ENCODE assay signal across 20 cellular contexts in genomic region chr19:9671654-9672053, GRCh38. TPM values are rescaled to one million over a fixed set of nuclear protein-coding genes. Genes with fewer than 3 reads are reported as not detected.
A peak's percentile ranks its signal among the peaks of the same experiment; 100 is the strongest.
DNase-seq lines count a peak whose midpoint lies in the region; ATAC-seq and TF ChIP-seq lines count a peak whose summit lies in the region.
"Had no signal": no experiment of that assay in that cellular context is flagged by ENCODE, and none has a peak within 500 bp of the region (broad histone marks: within the 10 kb centered on the region; RNA-seq: fewer than 3 reads in every experiment).

No MANE protein-coding gene starts in this region.

- no peak for DNase-seq in stimulated activated naive CD8-positive, alpha-beta T cell treated with anti-CD3 and anti-CD28 coated beads, Interleukin-15, Interleukin-2, amounts not matched to agents 100 U/mL and 50 U/mL, for 24 hours
- DNase-seq in OCI-M1 (lab: John Stamatoyannopoulos, UW) (peak; percentile 51), epithelial cell of prostate (ENCODE audit: low read depth, low spot score) (no peak), SW 1271 (lab: John Stamatoyannopoulos, UW) (no peak), GM20000 (ENCODE audit: low spot score) (no peak), mesenteric fat pad (ENCODE audit: low spot score) (no peak)
- no peak for DNase-seq in naive thymus-derived CD4-positive, alpha-beta T cell
- DNase-seq: activated CD4-positive, alpha-beta T cell treated with anti-CD3 and anti-CD28 coated beads for 4 hours; central memory CD4-positive, alpha-beta T cell; H9; lower lobe of right lung; NCI-H1105 treated with DMSO at 0.1 percent for 48 hours; NCI-H69; ovary had no signal

- H3K9me3 Mint-ChIP-seq in stimulated activated naive CD8-positive, alpha-beta T cell treated with anti-CD3 and anti-CD28 coated beads, Interleukin-15, Interleukin-2, amounts not matched to agents 100 ng/mL and 50 ng/mL, for 24 hours = peaks cover 47% of the 10 kb centered on the region
- peaks cover 15 to 83% (median 62%) of the 10 kb centered on the region in 11 donors for H3K9me3 Mint-ChIP-seq in naive thymus-derived CD4-positive, alpha-beta T cell

- peak overlapping the region; percentile 100 for H3K27ac ChIP-seq in epithelial cell of prostate
- H3K27ac ChIP-seq in naive thymus-derived CD4-positive, alpha-beta T cell (ENCODE audit: low read depth, low read length) = no peak overlapping the region
- H3K27ac ChIP-seq: lower lobe of right lung, ovary, vagina had no signal

- H3K36me3 ChIP-seq in naive thymus-derived CD4-positive, alpha-beta T cell (ENCODE audit: control insufficient read depth in 2 of 3, insufficient read depth in 3 of 3, low read length in 3 of 3) = peaks cover 4 to 35% (median 4%) of the 10 kb centered on the region in 3 experiments
- H3K36me3 ChIP-seq: lower lobe of right lung, ovary had no signal

- no peak for ATAC-seq in stimulated activated naive CD8-positive, alpha-beta T cell treated with anti-CD3 and anti-CD28 coated beads, Interleukin-15, Interleukin-2, amounts not matched to agents 100 U/mL and 50 U/mL, for 24 hours
- ATAC-seq in naive thymus-derived CD4-positive, alpha-beta T cell = no peak
- ATAC-seq: lower lobe of right lung, Panc1, sciatic nerve, SK-N-SH treated with all-trans-retinoic acid at 6 μM for 48 hours had no signal

- peaks cover 0 to 58% (median 10%) of the 10 kb centered on the region in 3 experiments for H3K9me3 ChIP-seq in naive thymus-derived CD4-positive, alpha-beta T cell (ENCODE audit: control insufficient read depth in 2 of 3, low read length in 3 of 3)

- H3K36me3 Mint-ChIP-seq in stimulated activated naive CD8-positive, alpha-beta T cell treated with anti-CD3 and anti-CD28 coated beads, Interleukin-15, Interleukin-2, amounts not matched to agents 100 ng/mL and 50 ng/mL, for 24 hours (ENCODE audit: low read depth) = peaks cover 83% of the 10 kb centered on the region
- H3K36me3 Mint-ChIP-seq in naive thymus-derived CD4-positive, alpha-beta T cell = peaks cover 45 to 72% (median 67%) of the 10 kb centered on the region in 5 donors

- POLR2A ChIA-PET in naive thymus-derived CD4-positive, alpha-beta T cell (lab: Charles Lee) = interaction anchor here (0.6 kb wide), 1 partner anchor 124 kb away, joined by 3 read pairs; no protein-coding TSS in a partner anchor

- H3K4me1 Mint-ChIP-seq in stimulated activated naive CD8-positive, alpha-beta T cell treated with anti-CD3 and anti-CD28 coated beads, Interleukin-15, Interleukin-2, amounts not matched to agents 100 ng/mL and 50 ng/mL, for 24 hours (ENCODE audit: low read depth) = peaks cover 48% of the 10 kb centered on the region
- H3K4me1 Mint-ChIP-seq in naive thymus-derived CD4-positive, alpha-beta T cell = peaks cover 11 to 54% (median 43%) of the 10 kb centered on the region in 7 donors

- no peaks in the 10 kb centered on the region for H3K27me3 Mint-ChIP-seq in stimulated activated naive CD8-positive, alpha-beta T cell treated with anti-CD3 and anti-CD28 coated beads, Interleukin-15, Interleukin-2, amounts not matched to agents 100 ng/mL and 50 ng/mL, for 24 hours
- H3K27me3 Mint-ChIP-seq in naive thymus-derived CD4-positive, alpha-beta T cell = no peaks in the 10 kb centered on the region
- H3K27me3 Mint-ChIP-seq: IgD-negative memory B cell had no signal

- peak overlapping the region; percentile 35 for H3K4me3 Mint-ChIP-seq in stimulated activated naive CD8-positive, alpha-beta T cell treated with anti-CD3 and anti-CD28 coated beads, Interleukin-15, Interleukin-2, amounts not matched to agents 100 ng/mL and 50 ng/mL, for 24 hours
- H3K4me3 Mint-ChIP-seq in naive thymus-derived CD4-positive, alpha-beta T cell = peak overlapping the region in 5 of 10 donors; percentile 9 to 62 (median 34)
- H3K4me3 Mint-ChIP-seq: H9 had no signal

- no peak for TF ChIP-seq CTCF in GM20000 (IDR thresholded peaks at IDR 0.05; ENCODE audit: extremely low read depth, missing control alignments)

- peaks cover 0 to 8% of the 10 kb centered on the region in 2 donors for H3K4me1 ChIP-seq in naive thymus-derived CD4-positive, alpha-beta T cell (ENCODE audit: control insufficient read depth in 2 of 2, insufficient read depth in 2 of 2, low read length in 2 of 2)

- intact Hi-C loops in naive thymus-derived CD4-positive, alpha-beta T cell (cut with micrococcal nuclease) = no loop called here

- CTCF ChIA-PET in naive thymus-derived CD4-positive, alpha-beta T cell (lab: Charles Lee) = no interaction called here

- no peaks in the 10 kb centered on the region for H3K27me3 ChIP-seq in naive thymus-derived CD4-positive, alpha-beta T cell (ENCODE audit: control insufficient read depth in 2 of 2, insufficient read depth in 2 of 2, low read length in 2 of 2)
- H3K27me3 ChIP-seq: ovary, vagina had no signal

- H3K27ac Mint-ChIP-seq in stimulated activated naive CD8-positive, alpha-beta T cell treated with anti-CD3 and anti-CD28 coated beads, Interleukin-15, Interleukin-2, amounts not matched to agents 100 ng/mL and 50 ng/mL, for 24 hours = no peak overlapping the region
- no peak overlapping the region for H3K27ac Mint-ChIP-seq in naive thymus-derived CD4-positive, alpha-beta T cell
- H3K27ac Mint-ChIP-seq: H9, IgD-negative memory B cell had no signal

- H3K4me3 ChIP-seq in naive thymus-derived CD4-positive, alpha-beta T cell (ENCODE audit: low read length) = no peak overlapping the region
- H3K4me3 ChIP-seq: lower lobe of right lung, ovary, vagina had no signal

RNA-seq across cellular contexts. Expression of gene ZNF562, which starts 3.2 kb away (rescaled TPM):
- total RNA-seq in naive thymus-derived CD4-positive, alpha-beta T cell = 10 to 100 TPM in 4 of 5 experiments, 1 to 10 TPM in 1; 8.9 to 18.6 (median 16.5) TPM
- 1 to 10 TPM; 1.3 to 4.5 TPM for polyA plus RNA-seq in naive thymus-derived CD4-positive, alpha-beta T cell
- total RNA-seq in mesenteric fat pad = 29.6 TPM

RNA-seq across cellular contexts. Expression of gene ZNF561, which starts 50.6 kb away (rescaled TPM):
- 10 to 100 TPM; 35.9 to 72.5 (median 42.3) TPM for total RNA-seq in naive thymus-derived CD4-positive, alpha-beta T cell
- 10 to 100 TPM; 17.0 to 23.0 TPM for polyA plus RNA-seq in naive thymus-derived CD4-positive, alpha-beta T cell
- 21.3 TPM for total RNA-seq in mesenteric fat pad
